Comparison of ENCODE assay signal across 3 cellular contexts in the genomic region with DNA sequence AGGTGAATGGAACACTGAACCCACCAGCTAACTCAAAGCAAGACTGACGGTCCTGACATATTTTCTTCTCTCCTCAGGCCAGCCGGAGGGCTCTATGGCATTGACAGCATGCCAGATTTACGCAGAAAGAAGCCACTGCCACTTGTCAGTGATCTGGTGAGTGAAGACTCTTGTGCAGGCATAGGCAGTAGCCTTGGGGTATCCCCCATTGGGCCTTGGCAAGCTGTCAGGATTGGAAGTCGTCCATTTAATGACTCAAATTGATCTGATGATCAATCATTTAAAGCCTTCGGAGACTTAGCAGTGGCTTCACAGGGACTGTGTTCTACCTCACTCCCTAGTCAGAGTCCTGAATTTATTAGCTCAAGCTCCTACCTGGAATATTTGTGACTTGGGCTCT.
"Had no signal": no experiment of that assay in that cellular context is flagged by ENCODE, and none has a peak within 500 bp of the region (broad histone marks: within the 10 kb centered on the region; RNA-seq: fewer than 3 reads in every experiment).

No MANE protein-coding gene starts in this region.

- H3K4me3 ChIP-seq: GM12878 had no signal

- ATAC-seq: GM12878 had no signal

- DNase-seq: GDM1, GF-D8 had no signal
